ENCODE assay signal across 13 cellular contexts in the genomic region with DNA sequence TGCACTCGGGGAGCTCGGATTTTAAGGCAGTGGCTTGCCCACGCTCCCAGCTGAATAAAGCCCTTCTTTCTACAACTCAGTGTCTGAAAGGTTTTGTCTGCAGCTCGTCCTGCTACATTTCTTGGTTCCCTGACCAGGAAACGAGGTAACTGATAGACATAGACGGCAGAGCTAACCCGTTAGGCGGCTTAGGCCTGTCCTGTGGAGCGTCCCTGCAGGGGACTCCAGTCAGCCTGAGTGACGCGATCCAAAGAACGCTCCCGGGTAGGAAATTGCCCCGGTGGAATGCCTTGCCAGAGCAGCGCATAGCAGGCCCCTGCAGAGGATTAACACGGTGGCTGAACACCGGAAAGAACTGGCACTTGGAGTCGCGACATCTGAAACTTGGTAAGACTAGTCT. TPM values are rescaled to one million over a fixed set of nuclear protein-coding genes. Genes with fewer than 3 reads are reported as not detected.
DNase-seq lines count a peak whose midpoint lies in the region; ATAC-seq and TF ChIP-seq lines count a peak whose summit lies in the region.
"Had no signal": no experiment of that assay in that cellular context is flagged by ENCODE, and none has a peak within 500 bp of the region (broad histone marks: within the 10 kb centered on the region; RNA-seq: fewer than 3 reads in every experiment).

No MANE protein-coding gene starts in this region.

- DNase-seq in H7 (peak; percentile 40), dorsolateral prefrontal cortex (peak in 3 of 10 donors; percentile 17 to 52 (median 40)), kidney tubule cell (ENCODE audit: low spot score) (peak; percentile 48), retinal pigment epithelial cell (ENCODE audit: low read depth) (peak; percentile 18), GDM1 (lab: John Stamatoyannopoulos, UW) (no peak)
- no peak for DNase-seq in activated T-cell treated with anti-CD3 and anti-CD28 coated beads, Interleukin-2, amount 50 U/mL, for 4 hours
- DNase-seq: EL, foreskin fibroblast, T-helper 9 cell had no signal

- H3K36me3 Mint-ChIP-seq in activated T-cell treated with anti-CD3 and anti-CD28 coated beads, Interleukin-2, amount 50 U/mL, for 4 hours (ENCODE audit: insufficient read depth), result no peaks in the 10 kb centered on the region
- H3K36me3 Mint-ChIP-seq: activated naive CD4-positive, alpha-beta T cell treated with anti-CD3 and anti-CD28 coated beads, Interleukin-2, amount 50 U/mL, for 24 hours had no signal

- H3K4me1 Mint-ChIP-seq in activated T-cell treated with anti-CD3 and anti-CD28 coated beads, Interleukin-2, amount 50 U/mL, for 4 hours (ENCODE audit: low read depth), result peaks cover 3% of the 10 kb centered on the region

- no peaks in the 10 kb centered on the region for H3K27me3 Mint-ChIP-seq in activated T-cell treated with anti-CD3 and anti-CD28 coated beads, Interleukin-2, amount 50 U/mL, for 4 hours (ENCODE audit: low read depth)
- H3K27me3 Mint-ChIP-seq: activated naive CD4-positive, alpha-beta T cell treated with anti-CD3 and anti-CD28 coated beads, Interleukin-2, amount 50 U/mL, for 24 hours had no signal

- ATAC-seq in GM18909 (IDR thresholded peaks at IDR 0.05; ENCODE audit: poor library complexity, unreplicated experiment) (no peak), GM21526 (IDR thresholded peaks at IDR 0.05; ENCODE audit: low FRiP score, unreplicated experiment) (no peak)
- no peak for ATAC-seq in activated T-cell treated with anti-CD3 and anti-CD28 coated beads, Interleukin-2, amount 50 U/mL, for 4 hours

- H3K27ac ChIP-seq in dorsolateral prefrontal cortex, result peak overlapping the region in 56 of 59 donors; percentile 22 to 99 (median 94)

- intact Hi-C loops in dorsolateral prefrontal cortex (cut with DNase I), result loop anchor here (5.0 kb wide), 2 partner anchors 44 to 64 kb away; no protein-coding TSS in a partner anchor

- no peak for TF ChIP-seq CTCF in dorsolateral prefrontal cortex (IDR thresholded peaks at IDR 0.05 in 54 of 56, conservative IDR thresholded peaks at IDR 0.05 in 2 of 56; ENCODE audit: low read depth in 1 of 56, partially characterized antibody in 56 of 56)
- no peak for TF ChIP-seq CTCF in retinal pigment epithelial cell (conservative IDR thresholded peaks at IDR 0.05; ENCODE audit: low read depth, low read length)

- no peak overlapping the region for H3K4me3 Mint-ChIP-seq in activated T-cell treated with anti-CD3 and anti-CD28 coated beads, Interleukin-2, amount 50 U/mL, for 4 hours
- H3K4me3 Mint-ChIP-seq: activated naive CD4-positive, alpha-beta T cell treated with anti-CD3 and anti-CD28 coated beads, Interleukin-2, amount 50 U/mL, for 24 hours had no signal

- H3K9me3 Mint-ChIP-seq in activated T-cell treated with anti-CD3 and anti-CD28 coated beads, Interleukin-2, amount 50 U/mL, for 4 hours, result no peaks in the 10 kb centered on the region
- H3K9me3 Mint-ChIP-seq: activated naive CD4-positive, alpha-beta T cell treated with anti-CD3 and anti-CD28 coated beads, Interleukin-2, amount 50 U/mL, for 24 hours had no signal

- no peaks in the 10 kb centered on the region for H3K27me3 ChIP-seq in H7 (ENCODE audit: control insufficient read depth, insufficient read depth, low read length)
- no peaks in the 10 kb centered on the region for H3K27me3 ChIP-seq in dorsolateral prefrontal cortex

- no peak overlapping the region for H3K4me3 ChIP-seq in H7 (ENCODE audit: insufficient read depth, low read depth, low read length)
- H3K4me3 ChIP-seq in dorsolateral prefrontal cortex, result peak overlapping the region in 37 of 59 donors; percentile 2 to 75 (median 27)
- no peak overlapping the region for H3K4me3 ChIP-seq in retinal pigment epithelial cell (ENCODE audit: low read length)

- no peaks in the 10 kb centered on the region for H3K36me3 ChIP-seq in H7 (replicated peaks; ENCODE audit: control insufficient read depth, insufficient read depth, low read length)

RNA-seq across cellular contexts. Expression of gene SELENOP, which starts 1.8 kb away (rescaled TPM):
- total RNA-seq in H7 (2014; rRNA removed; shearing (Covaris generic)), result 44.9 and 56.9 TPM in 2 replicates
- total RNA-seq in dorsolateral prefrontal cortex, result 100 to 1,000 TPM in 115 of 120 experiments, 10 to 100 TPM in 5; 61.5 to 884 (median 225) TPM
- 1 to 10 TPM in 1 of 3 donors, under 1 TPM in 2; 0.66 to 1.1 (median 0.95) TPM for total RNA-seq in activated T-cell treated with anti-CD3 and anti-CD28 coated beads, Interleukin-2, amount 50 U/mL, for 4 hours
- total RNA-seq: activated CD8-positive, alpha-beta memory T cell treated with anti-CD3 and anti-CD28 coated beads for 36 hours had no signal

RNA-seq across cellular contexts. Expression of gene CCDC152, which starts 56.9 kb away (rescaled TPM):
- 2.9 and 6.6 TPM in 2 replicates for total RNA-seq in H7 (2014; rRNA removed; shearing (Covaris generic))
- 1 to 10 TPM; 1.1 to 7.3 (median 3.8) TPM for total RNA-seq in dorsolateral prefrontal cortex
- total RNA-seq in activated T-cell treated with anti-CD3 and anti-CD28 coated beads, Interleukin-2, amount 50 U/mL, for 4 hours, result 10 to 100 TPM; 10.8 to 15.3 (median 11.6) TPM

Comparison
In these comparisons a context has a peak if more than half of its experiments do, and no peak if none do; other contexts are left out.
1. DNase-seq: peak in H7 (single experiment), kidney tubule cell (single experiment) and retinal pigment epithelial cell (single experiment); none in activated T-cell treated with anti-CD3 and anti-CD28 coated beads, Interleukin-2, amount 50 U/mL, for 4 hours (single experiment) and GDM1 (single experiment).
2. H3K4me3 ChIP-seq: peak in dorsolateral prefrontal cortex (37 of 59); none in H7 (single experiment) and retinal pigment epithelial cell (single experiment).
3. RNA of gene SELENOP, which starts 1.8 kb away (total RNA-seq): 61.5 to 884 TPM in dorsolateral prefrontal cortex and 44.9 to 56.9 TPM in H7; 0.66 to 1.1 TPM in activated T-cell treated with anti-CD3 and anti-CD28 coated beads, Interleukin-2, amount 50 U/mL, for 4 hours; every median in the first group is over 10 times any median in the second.